Comparison of ENCODE assay signal across 1 cellular context in the genomic region with DNA sequence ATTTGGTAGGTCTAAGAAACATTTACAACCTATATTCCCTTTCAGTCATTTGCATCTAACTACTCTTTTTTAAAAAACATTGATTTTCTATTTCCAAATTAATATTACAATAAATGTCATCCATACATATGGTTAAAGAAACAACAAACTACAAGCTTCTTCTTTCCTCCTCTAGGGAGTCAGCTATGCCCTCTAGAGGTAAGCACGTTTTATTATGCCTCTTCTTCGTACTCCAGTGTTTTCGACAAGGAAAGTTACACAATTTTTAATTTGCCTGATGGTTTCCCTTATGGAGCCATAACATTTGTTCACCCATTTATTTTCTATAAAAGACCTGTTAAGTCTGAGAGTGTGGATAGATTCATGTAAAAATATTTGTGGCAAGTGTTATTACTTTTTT.
TF ChIP-seq lines count a peak whose summit lies in the region.

No MANE protein-coding gene starts in this region.

TF ChIP-seq in H1, 55 proteins besides CTCF, POLR2A, EP300 and RAD21:
- TF ChIP-seq BRCA1 (IDR thresholded peaks at IDR 0.05; ENCODE audit: low read depth, low read length), result no peak
